ENCODE assay signal across 8 cellular contexts in the genomic region with DNA sequence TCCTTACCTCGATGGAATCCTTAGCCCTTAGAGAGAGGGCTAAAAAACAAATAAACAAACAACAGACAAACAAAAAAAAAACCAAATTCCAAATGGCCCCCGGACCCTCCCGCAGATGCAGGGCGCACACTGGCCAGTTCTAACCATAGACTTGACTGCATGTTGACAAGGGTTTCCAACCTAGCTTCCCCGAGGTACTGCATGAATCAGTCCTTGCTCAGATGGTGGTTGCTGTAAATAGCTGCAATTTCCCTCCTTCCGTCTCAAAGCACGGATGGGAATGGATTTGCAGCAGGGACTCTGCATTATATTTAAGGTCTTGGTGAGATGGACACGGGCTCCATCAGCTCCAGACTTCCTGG.
A peak's percentile ranks its signal among the peaks of the same experiment; 100 is the strongest.
DNase-seq lines count a peak whose midpoint lies in the region; ATAC-seq, FAIRE-seq and TF ChIP-seq lines count a peak whose summit lies in the region.

No MANE protein-coding gene starts in this region.

- H3K27ac ChIP-seq in SJSA1 (peak overlapping the region; percentile 53), thymus (ENCODE audit: low read depth) (no peak overlapping the region)

- H3K4me1 ChIP-seq in SJSA1 (replicated peaks) (peaks cover 5% of the 10 kb centered on the region; the same call in 1 of the 2 replicates), thymus (ENCODE audit: control insufficient read depth, insufficient read depth, low read length) (peaks cover 7% of the 10 kb centered on the region)

- POLR2A ChIA-PET in AG04449 (lab: Yijun Ruan, JAX): no interaction called here

- 14% methylated on average over 8 of the region's 8 CpGs for WGBS in thymus

- TF ChIP-seq POLR2A in GM12891 (IDR thresholded peaks at IDR 0.05; ENCODE audit: low read depth, low read length): no peak

- no peak for TF ChIP-seq CTCF in AG04449 (IDR thresholded peaks at IDR 0.05; ENCODE audit: insufficient read depth, low read length, missing control alignments)

- FAIRE-seq in GM12891 (lab: Jason Lieb, UNC): peak; percentile 81

- DNase-seq in AG04449 (ENCODE audit: low read depth, low spot score) (no peak), GM12891 (ENCODE audit: insufficient read length, low spot score) (peak; percentile 7), SJSA1 (ENCODE audit: low read depth in 1 of 2, low spot score in 2 of 2) (peak in 1 of 2 experiments; percentile 42), ecto neural progenitor cell (ENCODE audit: low spot score) (peak; percentile 51), medulla oblongata (ENCODE audit: extremely low spot score) (peak; percentile 35), SKM-1 (lab: John Stamatoyannopoulos, UW; ENCODE audit: unreplicated experiment) (no peak)

- H3K4me3 ChIP-seq in AG04449 (ENCODE audit: low read depth, low read length) (peak overlapping the region; percentile 67), SJSA1 (peak overlapping the region; percentile 54), thymus (ENCODE audit: low read length) (peak overlapping the region; percentile 60)

- H3K9me3 ChIP-seq in SJSA1 (replicated peaks) (no peaks in the 10 kb centered on the region), thymus (ENCODE audit: control insufficient read depth) (no peaks in the 10 kb centered on the region)

- CTCF ChIA-PET in AG04449 (lab: Yijun Ruan, JAX): interaction anchor here (0.6 to 6.5 kb wide), 91 partner anchors 7 to 692 kb away, joined by 3 to 80 read pairs (median 4); no protein-coding TSS in a partner anchor

- no peaks in the 10 kb centered on the region for H3K36me3 ChIP-seq in SJSA1
- no peaks in the 10 kb centered on the region for H3K36me3 ChIP-seq in thymus (ENCODE audit: control insufficient read depth, insufficient read depth)

- ATAC-seq in HG02970 (IDR thresholded peaks at IDR 0.05; ENCODE audit: low FRiP score, unreplicated experiment): peak; percentile 27

- H3K27me3 ChIP-seq in SJSA1 (replicated peaks) (no peaks in the 10 kb centered on the region), thymus (ENCODE audit: control insufficient read depth, insufficient read depth) (peaks cover 5% of the 10 kb centered on the region)

TF ChIP-seq in GM12891, 5 proteins besides CTCF, POLR2A, EP300 and RAD21:
- TF ChIP-seq POLR2AphosphoS5 (IDR thresholded peaks at IDR 0.05; ENCODE audit: low read depth, low read length) (no peak), POU2F2 (IDR thresholded peaks at IDR 0.05; ENCODE audit: low read depth, low read length) (no peak), PAX5 (IDR thresholded peaks at IDR 0.05; ENCODE audit: insufficient read depth, low read length, severe bottlenecking) (no peak), TAF1 (IDR thresholded peaks at IDR 0.05; ENCODE audit: low read depth, low read length) (no peak), SPI1 (IDR thresholded peaks at IDR 0.05; ENCODE audit: low read depth, low read length) (no peak)

Comparison
In these comparisons a context has a peak if more than half of its experiments do, and no peak if none do; other contexts are left out.
1. DNase-seq: peak in GM12891 (single experiment), ecto neural progenitor cell (single experiment) and medulla oblongata (single experiment); none in AG04449 (single experiment) and SKM-1 (single experiment).
2. Peak in every context shown above with its lines, with median percentiles within 50 percentile points of each other: H3K4me3 ChIP-seq.